Comparison of ENCODE assay signal across 18 cellular contexts in genomic region chr2:32743480-32744236, GRCh38.
A peak's percentile ranks its signal among the peaks of the same experiment; 100 is the strongest.
DNase-seq lines count a peak whose midpoint lies in the region; ATAC-seq and TF ChIP-seq lines count a peak whose summit lies in the region.
"Had no signal": no experiment of that assay in that cellular context is flagged by ENCODE, and none has a peak within 500 bp of the region (broad histone marks: within the 10 kb centered on the region; RNA-seq: fewer than 3 reads in every experiment).

No MANE protein-coding gene starts in this region.

- no peak overlapping the region for H3K4me3 ChIP-seq in astrocyte of the spinal cord (ENCODE audit: low read depth, low read length)
- H3K4me3 ChIP-seq in left ventricle myocardium inferior: no peak overlapping the region
- H3K4me3 ChIP-seq in heart left ventricle: no peak overlapping the region
- H3K4me3 ChIP-seq: lung, Peyer's patch had no signal

- POLR2A ChIA-PET in GM10248 (lab: Yijun Ruan, JAX): no interaction called here

- peaks cover 18% of the 10 kb centered on the region for H3K9me3 ChIP-seq in left ventricle myocardium inferior (replicated peaks)
- peaks cover 0 to 18% (median 5%) of the 10 kb centered on the region in 12 donors for H3K9me3 ChIP-seq in heart left ventricle
- H3K9me3 ChIP-seq: Peyer's patch had no signal

- no peak for TF ChIP-seq CTCF in GM10248 (IDR thresholded peaks at IDR 0.05; ENCODE audit: control extremely low read depth, extremely low read depth, low read depth, missing control alignments)
- TF ChIP-seq CTCF in astrocyte of the spinal cord (IDR thresholded peaks at IDR 0.05; ENCODE audit: low read depth, low read length): no peak
- TF ChIP-seq CTCF in left ventricle myocardium inferior (IDR thresholded peaks at IDR 0.05; ENCODE audit: borderline replicate concordance): no peak
- TF ChIP-seq CTCF in heart left ventricle (IDR thresholded peaks at IDR 0.05): no peak

- CTCF ChIA-PET in GM10248 (lab: Yijun Ruan, JAX): interaction anchor here (1.4 to 1.9 kb wide), 2 partner anchors 8 to 10 kb away, joined by 4 to 7 read pairs; no protein-coding TSS in a partner anchor

- in situ Hi-C loops in astrocyte of the spinal cord (cut with HindIII; ENCODE audit: low sequenced_read_pairs): no loop called here

- H3K27me3 ChIP-seq in left ventricle myocardium inferior (ENCODE audit: low read depth): no peaks in the 10 kb centered on the region
- no peaks in the 10 kb centered on the region for H3K27me3 ChIP-seq in heart left ventricle
- H3K27me3 ChIP-seq: Peyer's patch had no signal

- ATAC-seq in GM19025 (IDR thresholded peaks at IDR 0.05; ENCODE audit: low read depth, unreplicated experiment): peak; percentile 65
- peak; percentile 67 for ATAC-seq in HG02759 (IDR thresholded peaks at IDR 0.05; ENCODE audit: unreplicated experiment)
- ATAC-seq in activated CD4-positive, CD25-positive, alpha-beta regulatory T cell treated with anti-CD3 and anti-CD28 coated beads, Interleukin-2, amount 50 U/mL, for 24 hours: no peak
- no peak for ATAC-seq in heart left ventricle
- ATAC-seq: activated naive CD8-positive, alpha-beta T cell treated with anti-CD3 and anti-CD28 coated beads, Interleukin-2, amount 50 U/mL, for 24 hours; natural killer cell treated with Interleukin-12 subunit alpha and Interleukin-12 subunit beta and Interleukin-15 and Interleukin-18, amount 100 ng/mL, for 72 hours had no signal

- intact Hi-C loops in left ventricle myocardium inferior (cut with micrococcal nuclease): no loop called here
- intact Hi-C loops in heart left ventricle (cut with DNase I): no loop called here

- H3K27ac ChIP-seq in left ventricle myocardium inferior (replicated peaks): no peak overlapping the region
- no peak overlapping the region for H3K27ac ChIP-seq in heart left ventricle
- H3K27ac ChIP-seq: Peyer's patch had no signal

- DNase-seq in GM10248 (ENCODE audit: extremely low spot score) (peak; percentile 27), astrocyte of the spinal cord (ENCODE audit: low read depth, low spot score) (peak; percentile 20), HT-29 (ENCODE audit: low spot score) (no peak), left ventricle myocardium inferior (no peak), heart left ventricle (no peak)
- DNase-seq: activated naive CD8-positive, alpha-beta T cell treated with anti-CD3 and anti-CD28 coated beads, Interleukin-2, amount 50 U/mL, for 24 hours; activated T-cell treated with anti-CD3 and anti-CD28 coated beads, Interleukin-2, amount 50 U/mL, for 24 hours; DMS53; NCI-H1105 treated with DMSO at 0.1 percent for 48 hours; NCI-H510A treated with DMSO at 0.1 percent for 48 hours; Peyer's patch; stimulated activated CD4-positive, alpha-beta T cell treated with anti-CD3 and anti-CD28 coated beads, Interleukin-2, amount 100 ng/mL, for 48 hours; SW 1271 had no signal

- WGBS in heart left ventricle, 4 donors: 94 to 97% (median 95%) methylated on average over 3 of the region's 3 CpGs

- no peak for TF ChIP-seq POLR2A in heart left ventricle (IDR thresholded peaks at IDR 0.05)

- peaks cover 45% of the 10 kb centered on the region for H3K4me1 ChIP-seq in left ventricle myocardium inferior
- peaks cover 0 to 41% (median 15%) of the 10 kb centered on the region in 12 donors for H3K4me1 ChIP-seq in heart left ventricle
- H3K4me1 ChIP-seq: Peyer's patch had no signal

- peaks cover 8% of the 10 kb centered on the region for H3K36me3 ChIP-seq in left ventricle myocardium inferior
- H3K36me3 ChIP-seq in heart left ventricle: peaks cover 0 to 2% (median 0%) of the 10 kb centered on the region in 9 donors
- H3K36me3 ChIP-seq: Peyer's patch had no signal

Comparison
In these comparisons a context has a peak if more than half of its experiments do, and no peak if none do; other contexts are left out.
1. DNase-seq: peak in GM10248 (single experiment) and astrocyte of the spinal cord (single experiment); none in HT-29 (single experiment), left ventricle myocardium inferior (single experiment) and heart left ventricle (0 of 5).
2. ATAC-seq: peak in GM19025 (single experiment) and HG02759 (single experiment); none in activated CD4-positive, CD25-positive, alpha-beta regulatory T cell treated with anti-CD3 and anti-CD28 coated beads, Interleukin-2, amount 50 U/mL, for 24 hours (0 of 2) and heart left ventricle (0 of 4).